In the genomic region with DNA sequence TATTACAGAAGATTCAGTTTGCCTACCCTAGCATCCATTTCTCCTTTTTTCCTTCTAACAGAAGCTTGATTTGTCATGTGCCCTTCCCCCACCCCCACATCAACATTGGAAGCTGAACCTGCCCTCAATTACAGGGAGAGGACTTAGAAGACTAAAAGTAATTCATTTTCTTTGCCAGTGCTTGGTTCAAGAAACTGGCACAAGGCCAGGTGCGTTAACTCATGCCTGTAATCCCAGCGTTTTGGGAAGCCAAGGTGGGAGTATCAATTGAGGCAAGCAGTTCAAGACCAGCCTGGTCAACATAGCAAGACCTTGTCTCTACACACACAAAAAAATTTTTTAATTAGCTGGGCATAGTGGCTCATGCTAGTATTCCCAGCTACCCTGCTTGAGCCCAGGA, we compare ENCODE assay signal across 31 cellular contexts.
"Had no signal": no experiment of that assay in that cellular context is flagged by ENCODE, and none has a peak within 500 bp of the region (broad histone marks: within the 10 kb centered on the region; RNA-seq: fewer than 3 reads in every experiment).

No MANE protein-coding gene starts in this region.

- H3K4me2 ChIP-seq: SK-N-SH had no signal

- H3K9me3 ChIP-seq: adrenal gland, body of pancreas, breast epithelium, Peyer's patch, SJSA1, SK-N-SH had no signal

- H3K36me3 ChIP-seq: adrenal gland, breast epithelium, Peyer's patch, SJSA1 had no signal

- FAIRE-seq: astrocyte, TTC549 had no signal

- H3K4me3 Mint-ChIP-seq: activated CD4-positive, alpha-beta memory T cell treated with anti-CD3 and anti-CD28 coated beads for 36 hours; activated CD4-positive, alpha-beta T cell treated with anti-CD3 and anti-CD28 coated beads, Interleukin-2, amount 10 ng/mL, durations not matched to agents 7 days and 5 days; activated naive CD4-positive, alpha-beta T cell treated with anti-CD3 and anti-CD28 coated beads for 36 hours; activated T-cell treated with anti-CD3 and anti-CD28 coated beads, Interleukin-2, amount 50 U/mL, for 4 hours; activated T-helper 1 cell treated with anti-CD3 and anti-CD28 coated beads, Interleukin-12 subunit alpha, Interleukin-12 subunit beta, Interleukin-2, Interleukin-4 antibody, amounts not matched to agents 30 ng/mL and 10 ng/mL and 1 ng/mL, durations not matched to agents 14 hours and 24 hours and 36 hours; T-helper 1 cell treated with Interleukin-12 subunit alpha and Interleukin-12 subunit beta and Interleukin-4 antibody, amounts not matched to agents 30 μg/mL and 1 μg/mL, for 36 hours; T-helper 2 cell treated with Interferon-gamma antibody and Interleukin-4, amounts not matched to agents 5 μg/mL and 100 μg/mL, for 36 hours had no signal

- H3K27me3 Mint-ChIP-seq: activated CD4-positive, alpha-beta memory T cell treated with anti-CD3 and anti-CD28 coated beads for 36 hours; activated CD4-positive, alpha-beta T cell treated with anti-CD3 and anti-CD28 coated beads, Interleukin-2, amount 10 ng/mL, durations not matched to agents 7 days and 5 days had no signal

- DNase-seq: activated CD4-positive, alpha-beta memory T cell treated with anti-CD3 and anti-CD28 coated beads for 36 hours; activated CD4-positive, alpha-beta T cell treated with anti-CD3 and anti-CD28 coated beads, Interleukin-2, amount 10 ng/mL, durations not matched to agents 7 days and 5 days; activated CD8-positive, alpha-beta memory T cell treated with anti-CD3 and anti-CD28 coated beads, Interleukin-2, amount 50 U/mL, for 4 hours; activated gamma-delta T cell treated with Interleukin-2 at 50 U/mL for 16 hours; activated naive CD4-positive, alpha-beta T cell treated with anti-CD3 and anti-CD28 coated beads for 36 hours; activated T-cell treated with anti-CD3 and anti-CD28 coated beads for 4 hours; activated T-cell treated with anti-CD3 and anti-CD28 coated beads, Interleukin-2, amount 50 U/mL, for 4 hours; adrenal gland; body of pancreas; NCI-H1092 treated with DMSO at 0.1 percent for 48 hours; NCI-H1417 treated with DMSO at 0.1 percent for 48 hours; NCI-H187 treated with DMSO at 0.1 percent for 48 hours; NCI-H2081; NCI-H446; NCI-H510A treated with DMSO at 0.1 percent for 48 hours; NCI-H526 treated with DMSO at 0.1 percent for 48 hours; NK-92 treated with Interleukin-12 subunit alpha and Interleukin-12 subunit beta, amount 100 ng/mL, for 24 hours; PC-3; Peyer's patch; RPMI8226; SHP77 treated with DMSO at 0.1 percent for 48 hours; SK-N-SH had no signal

- H3K9me3 Mint-ChIP-seq: activated CD4-positive, alpha-beta memory T cell treated with anti-CD3 and anti-CD28 coated beads for 36 hours; activated CD4-positive, alpha-beta T cell treated with anti-CD3 and anti-CD28 coated beads, Interleukin-2, amount 10 ng/mL, durations not matched to agents 7 days and 5 days; activated naive CD4-positive, alpha-beta T cell treated with anti-CD3 and anti-CD28 coated beads for 36 hours; activated T-cell treated with anti-CD3 and anti-CD28 coated beads, Interleukin-2, amount 50 U/mL, for 4 hours; T-helper 2 cell treated with Interferon-gamma antibody and Interleukin-4, amounts not matched to agents 5 μg/mL and 100 μg/mL, for 36 hours had no signal

- H3K4me1 ChIP-seq: adrenal gland, body of pancreas, breast epithelium, Peyer's patch had no signal

- H3K27me3 ChIP-seq: adrenal gland, body of pancreas, breast epithelium, Peyer's patch, SJSA1 had no signal

- H3K27ac Mint-ChIP-seq: activated CD4-positive, alpha-beta memory T cell treated with anti-CD3 and anti-CD28 coated beads for 36 hours; activated CD4-positive, alpha-beta T cell treated with anti-CD3 and anti-CD28 coated beads, Interleukin-2, amount 10 ng/mL, durations not matched to agents 7 days and 5 days; activated naive CD4-positive, alpha-beta T cell treated with anti-CD3 and anti-CD28 coated beads for 36 hours; activated naive CD4-positive, alpha-beta T cell treated with anti-CD3 and anti-CD28 coated beads, Interleukin-2, amount 50 U/mL, for 72 hours; activated T-helper 1 cell treated with anti-CD3 and anti-CD28 coated beads, Interleukin-12 subunit alpha, Interleukin-12 subunit beta, Interleukin-2, Interleukin-4 antibody, amounts not matched to agents 30 ng/mL and 10 ng/mL and 1 ng/mL, durations not matched to agents 14 hours and 24 hours and 36 hours; T-helper 1 cell treated with Interleukin-12 subunit alpha and Interleukin-12 subunit beta and Interleukin-4 antibody, amounts not matched to agents 30 μg/mL and 1 μg/mL, for 36 hours; T-helper 2 cell treated with Interferon-gamma antibody and Interleukin-4, amounts not matched to agents 5 μg/mL and 100 μg/mL, for 36 hours had no signal

- H3K4me3 ChIP-seq: adrenal gland, body of pancreas, breast epithelium, coronary artery, Peyer's patch, SJSA1 had no signal

- H3K9ac ChIP-seq: SK-N-SH had no signal

- ATAC-seq: activated naive CD4-positive, alpha-beta T cell treated with anti-CD3 and anti-CD28 coated beads, Interleukin-2, amount 50 U/mL, for 72 hours; activated T-cell treated with anti-CD3 and anti-CD28 coated beads, Interleukin-2, amount 50 U/mL, for 4 hours; body of pancreas; PC-3 had no signal

- H3K27ac ChIP-seq: adrenal gland, body of pancreas, breast epithelium, coronary artery, Peyer's patch, SJSA1 had no signal
